8 cellular contexts compared by ENCODE assay signal in the genomic region with DNA sequence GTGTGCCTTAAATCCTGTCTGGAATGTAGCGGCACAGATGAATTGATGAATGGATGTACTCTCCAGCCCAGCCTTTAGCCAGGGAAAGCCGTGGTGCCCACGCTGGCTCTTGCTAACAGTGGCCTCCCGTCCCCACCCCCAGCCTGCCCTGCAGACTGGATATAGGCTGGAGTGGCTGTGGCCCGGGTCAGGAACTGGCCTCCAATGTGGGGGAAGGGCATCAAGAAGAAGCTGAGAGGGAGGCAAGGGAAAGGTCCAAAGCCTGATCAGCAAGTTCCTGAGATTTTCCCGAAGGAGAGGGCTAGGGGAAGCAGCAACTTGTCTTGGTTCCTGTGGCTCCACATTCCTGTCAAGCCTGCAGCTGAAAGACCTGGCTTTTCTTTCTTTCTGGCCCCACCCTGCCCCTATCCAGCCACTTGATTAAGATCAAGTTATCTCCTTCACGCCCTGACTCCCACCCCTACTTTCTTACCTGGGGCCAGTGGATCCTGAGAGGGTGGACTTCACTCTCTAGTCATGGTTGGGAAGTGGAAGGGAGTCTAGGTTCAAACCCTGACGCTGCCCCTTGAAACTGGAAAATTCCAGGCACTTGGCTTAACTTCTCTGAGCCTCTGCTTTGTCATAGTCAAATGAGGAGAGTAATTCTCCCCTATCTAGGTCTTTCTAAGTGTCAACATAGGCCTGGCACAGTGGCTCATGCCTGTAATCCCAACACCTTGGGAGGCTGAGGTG. TPM values are rescaled to one million over a fixed set of nuclear protein-coding genes. Genes with fewer than 3 reads are reported as not detected.
DNase-seq lines count a peak whose midpoint lies in the region; ATAC-seq and TF ChIP-seq lines count a peak whose summit lies in the region.
"Had no signal": no experiment of that assay in that cellular context is flagged by ENCODE, and none has a peak within 500 bp of the region (broad histone marks: within the 10 kb centered on the region; RNA-seq: fewer than 3 reads in every experiment).

No MANE protein-coding gene starts in this region.

- H3K27ac ChIP-seq in mammary epithelial cell (ENCODE audit: insufficient read depth, low read depth, low read length) (peak overlapping the region; percentile 96), neuronal stem cell (replicated peaks; ENCODE audit: low read length) (peak overlapping the region; percentile 80), SJCRH30 (no peak overlapping the region)

- H4K91ac ChIP-seq in neuronal stem cell (ENCODE audit: low read depth, low read length, poor library complexity), result peak overlapping the region; percentile 34

- no peak overlapping the region for H3K23ac ChIP-seq in neuronal stem cell (ENCODE audit: low read depth, low read length, poor library complexity)

- peaks cover 5% of the 10 kb centered on the region for H3K36me3 ChIP-seq in mammary epithelial cell (ENCODE audit: insufficient read depth, low read length)
- peaks cover 3 to 27% of the 10 kb centered on the region in 2 donors for H3K36me3 ChIP-seq in neuronal stem cell (replicated peaks in 1 of 2; ENCODE audit: control insufficient read depth in 2 of 2, insufficient read depth in 2 of 2, low read length in 2 of 2)
- peaks cover 9% of the 10 kb centered on the region for H3K36me3 ChIP-seq in SJCRH30

- no peak overlapping the region for H3K14ac ChIP-seq in neuronal stem cell (ENCODE audit: low read length)

- no peak overlapping the region for H3K4ac ChIP-seq in neuronal stem cell (ENCODE audit: low read length)

- peak overlapping the region; percentile 51 for H3K18ac ChIP-seq in neuronal stem cell (ENCODE audit: low read length)

- intact Hi-C loops in mammary epithelial cell (cut with micrococcal nuclease), result no loop called here

- DNase-seq in HT-29 (ENCODE audit: low spot score), result peak; percentile 42
- peak; percentile 59 for DNase-seq in mammary epithelial cell
- peak; percentile 57 for DNase-seq in neuronal stem cell (ENCODE audit: low spot score)
- DNase-seq in SJCRH30, result no peak
- DNase-seq in activated gamma-delta T cell (lab: John Stamatoyannopoulos, UW), result no peak
- DNase-seq: NCI-H510A treated with DMSO at 0.1 percent for 48 hours had no signal

- WGBS in mammary epithelial cell (ENCODE audit: low coverage, missing lambda C conversion rate), result 14% methylated on average over 8 of the region's 8 CpGs
- no CpG with 5 or more reads among the region's 8 CpGs for WGBS in neuronal stem cell (ENCODE audit: extremely low coverage in 2 of 2, insufficient read length in 2 of 2, insufficient replicate concordance in 1 of 2), 2 donors

- H3K79me1 ChIP-seq in neuronal stem cell (ENCODE audit: low read depth, low read length), result no peaks in the 10 kb centered on the region

- H3K27me3 ChIP-seq in mammary epithelial cell (ENCODE audit: insufficient read depth, low read length), result no peaks in the 10 kb centered on the region
- no peaks in the 10 kb centered on the region for H3K27me3 ChIP-seq in neuronal stem cell (ENCODE audit: control insufficient read depth in 3 of 3, insufficient read depth in 3 of 3, low read depth in 1 of 3, low read length in 3 of 3)
- H3K27me3 ChIP-seq in SJCRH30, result no peaks in the 10 kb centered on the region

- H3K4me3 ChIP-seq in mammary epithelial cell (replicated peaks in 1 of 3; ENCODE audit: insufficient read depth in 1 of 3, low read depth in 2 of 3, low read length in 3 of 3) (no peak overlapping the region), neuronal stem cell (ENCODE audit: low read length in 2 of 2) (no peak overlapping the region), SJCRH30 (no peak overlapping the region)
- H3K4me3 ChIP-seq: lung had no signal

- no peak overlapping the region for H2BK12ac ChIP-seq in neuronal stem cell (ENCODE audit: low read length)

- H3K4me2 ChIP-seq in mammary epithelial cell (ENCODE audit: insufficient read depth, low read depth, low read length), result peak overlapping the region; percentile 39
- no peak overlapping the region for H3K4me2 ChIP-seq in neuronal stem cell (ENCODE audit: insufficient read depth, low read length, poor library complexity, severe bottlenecking)

- peak overlapping the region; percentile 56 for H2BK120ac ChIP-seq in neuronal stem cell (ENCODE audit: low read depth, low read length)

- no peak overlapping the region for H2AK5ac ChIP-seq in neuronal stem cell (ENCODE audit: low read depth, low read length)

- H3K4me1 ChIP-seq in mammary epithelial cell (ENCODE audit: insufficient read depth, low read length) (peaks cover 73% of the 10 kb centered on the region), neuronal stem cell (ENCODE audit: control insufficient read depth in 2 of 2, insufficient read depth in 1 of 2, low read depth in 1 of 2, low read length in 2 of 2) (peaks cover 23 to 32% of the 10 kb centered on the region in 2 donors), SJCRH30 (peaks cover 14% of the 10 kb centered on the region)

- H2AFZ ChIP-seq in mammary epithelial cell (ENCODE audit: low read depth, low read length) (no peak overlapping the region), neuronal stem cell (ENCODE audit: low read length) (no peak overlapping the region)

- H3K9me3 ChIP-seq in mammary epithelial cell (replicated peaks; ENCODE audit: insufficient read depth, low read length), result no peaks in the 10 kb centered on the region
- H3K9me3 ChIP-seq in neuronal stem cell (replicated peaks in 1 of 2; ENCODE audit: control insufficient read depth in 2 of 2, insufficient read depth in 1 of 2, low read depth in 1 of 2, low read length in 2 of 2), result no peaks in the 10 kb centered on the region
- no peaks in the 10 kb centered on the region for H3K9me3 ChIP-seq in SJCRH30 (replicated peaks)

- CTCF ChIA-PET in mammary epithelial cell (lab: Charles Lee; ENCODE audit: low non-redundant PET), result interaction anchor here (0.6 kb wide), 1 partner anchor 11 kb away, joined by 13 read pairs; a partner anchor contains a TSS

- no peak for ATAC-seq in GM19328 (IDR thresholded peaks at IDR 0.05; ENCODE audit: unreplicated experiment)

- H2BK15ac ChIP-seq in neuronal stem cell (ENCODE audit: low read length), result no peak overlapping the region

- dilution Hi-C loops in mammary epithelial cell (cut with HindIII; ENCODE audit: low sequenced_read_pairs), result no loop called here

- H3K9ac ChIP-seq in mammary epithelial cell (ENCODE audit: insufficient read depth, low read length) (no peak overlapping the region), neuronal stem cell (ENCODE audit: low read depth, low read length, poor library complexity) (peak overlapping the region; percentile 3)

- no peaks in the 10 kb centered on the region for H4K20me1 ChIP-seq in mammary epithelial cell (ENCODE audit: insufficient read depth, low read length)

- TSS peak; percentile 32 for BruUV-seq in mammary epithelial cell (replicated peaks; lab: Mats Ljungman, UMichigan)

- no peak overlapping the region for H2BK5ac ChIP-seq in neuronal stem cell (ENCODE audit: low read length)

- in situ Hi-C loops in mammary epithelial cell (cut with MboI; ENCODE audit: low sequenced_read_pairs in 2 of 2), result no loop called here

- no peak overlapping the region for H4K8ac ChIP-seq in neuronal stem cell (ENCODE audit: low read depth, low read length)

- TF ChIP-seq CTCF in mammary epithelial cell (conservative IDR thresholded peaks at IDR 0.05 in 1 of 2, IDR thresholded peaks at IDR 0.05 in 1 of 2; ENCODE audit: extremely low read depth in 1 of 2, insufficient read depth in 1 of 2, low read depth in 1 of 2, low read length in 2 of 2), result no peak

- peaks cover 7% of the 10 kb centered on the region for H3K79me2 ChIP-seq in mammary epithelial cell (ENCODE audit: insufficient read depth, low read length)

RNA-seq across cellular contexts. Expression of a gene that starts 11.0 kb away (rescaled TPM):
- total RNA-seq in HT-29 (2014; rRNA removed; shearing (Covaris generic)), result 23.7 and 25.7 TPM in 2 replicates
- 100 to 1,000 TPM; 247 to 249 TPM for total RNA-seq in mammary epithelial cell
- 129 TPM for polyA plus RNA-seq in mammary epithelial cell
- 299 TPM for polyA minus RNA-seq in mammary epithelial cell
- 12.2 TPM for polyA plus RNA-seq in neuronal stem cell (2013, experiment 1 of 2)
- 12.4 TPM for polyA plus RNA-seq in neuronal stem cell (2013, experiment 2 of 2)
- 16.8 and 18.0 TPM in 2 replicates for total RNA-seq in SJCRH30 (2014; rRNA removed; shearing (Covaris generic))

RNA-seq across cellular contexts. Expression of a gene that starts 45.9 kb away (rescaled TPM):
- total RNA-seq in HT-29 (2014; rRNA removed; shearing (Covaris generic)), result 219 and 230 TPM in 2 replicates
- total RNA-seq in mammary epithelial cell, result 100 to 1,000 TPM; 350 to 368 TPM
- 693 TPM for polyA plus RNA-seq in mammary epithelial cell
- polyA minus RNA-seq in mammary epithelial cell, result 476 TPM
- 1,054 TPM for polyA plus RNA-seq in neuronal stem cell (2013, experiment 1 of 2)
- polyA plus RNA-seq in neuronal stem cell (2013, experiment 2 of 2), result 1,005 TPM
- total RNA-seq in SJCRH30 (2014; rRNA removed; shearing (Covaris generic)), result 647 and 707 TPM in 2 replicates

RNA-seq across cellular contexts. Expression of a gene that starts 51.0 kb away (rescaled TPM):
- total RNA-seq in HT-29 (2014; rRNA removed; shearing (Covaris generic)), result 17.8 and 19.6 TPM in 2 replicates
- total RNA-seq in mammary epithelial cell, result 10 to 100 TPM; 20.3 to 20.5 TPM
- polyA plus RNA-seq in mammary epithelial cell, result 22.3 TPM
- polyA minus RNA-seq in mammary epithelial cell, result 21.3 TPM
- 14.6 TPM for polyA plus RNA-seq in neuronal stem cell (2013, experiment 1 of 2)
- polyA plus RNA-seq in neuronal stem cell (2013, experiment 2 of 2), result 14.0 TPM
- 17.1 and 18.2 TPM in 2 replicates for total RNA-seq in SJCRH30 (2014; rRNA removed; shearing (Covaris generic))

RNA-seq across cellular contexts. Expression of a gene that starts 58.3 kb away (rescaled TPM):
- total RNA-seq in HT-29 (2014; rRNA removed; shearing (Covaris generic)), result not detected in 2 replicates
- total RNA-seq in mammary epithelial cell, result not detected
- polyA plus RNA-seq in mammary epithelial cell, result 0.06 TPM
- polyA minus RNA-seq in mammary epithelial cell, result not detected
- 1.3 TPM for polyA plus RNA-seq in neuronal stem cell (2013, experiment 1 of 2)
- 1.1 TPM for polyA plus RNA-seq in neuronal stem cell (2013, experiment 2 of 2)
- total RNA-seq in SJCRH30 (2014; rRNA removed; shearing (Covaris generic)), result not detected in 2 replicates

RNA-seq across cellular contexts. Expression of a gene that starts 58.4 kb away (rescaled TPM):
- total RNA-seq in HT-29 (2014; rRNA removed; shearing (Covaris generic)), result 122 and 144 TPM in 2 replicates
- total RNA-seq in mammary epithelial cell, result 10 to 100 TPM; 20.7 to 89.6 TPM
- 142 TPM for polyA plus RNA-seq in mammary epithelial cell
- polyA minus RNA-seq in mammary epithelial cell, result 56.6 TPM
- polyA plus RNA-seq in neuronal stem cell (2013, experiment 1 of 2), result 108 TPM
- 103 TPM for polyA plus RNA-seq in neuronal stem cell (2013, experiment 2 of 2)
- 121 and 122 TPM in 2 replicates for total RNA-seq in SJCRH30 (2014; rRNA removed; shearing (Covaris generic))

Comparison
In these comparisons a context has a peak if more than half of its experiments do, and no peak if none do; other contexts are left out.
1. DNase-seq: peak in HT-29 (single experiment), mammary epithelial cell (single experiment) and neuronal stem cell (single experiment); none in SJCRH30 (0 of 2) and activated gamma-delta T cell (single experiment).